In genomic region chr2:196962325-196962724, GRCh38 we compare ENCODE assay signal across 15 cellular contexts. TPM values are rescaled to one million over a fixed set of nuclear protein-coding genes. Genes with fewer than 3 reads are reported as not detected.
DNase-seq lines count a peak whose midpoint lies in the region; ATAC-seq and TF ChIP-seq lines count a peak whose summit lies in the region.
"Had no signal": no experiment of that assay in that cellular context is flagged by ENCODE, and none has a peak within 500 bp of the region (broad histone marks: within the 10 kb centered on the region; RNA-seq: fewer than 3 reads in every experiment).

No MANE protein-coding gene starts in this region.

- peak overlapping the region; percentile 58 to 61 for H3K4me3 Mint-ChIP-seq in activated T-cell treated with anti-CD3 and anti-CD28 coated beads, Interleukin-2, amount 50 U/mL, for 72 hours
- no peak overlapping the region for H3K4me3 Mint-ChIP-seq in T-helper 1 cell treated with Interleukin-12 subunit alpha and Interleukin-12 subunit beta and Interleukin-4 antibody, amounts not matched to agents 30 μg/mL and 1 μg/mL, for 36 hours
- no peak overlapping the region for H3K4me3 Mint-ChIP-seq in activated naive CD8-positive, alpha-beta T cell treated with anti-CD3 and anti-CD28 coated beads, Interleukin-2, amount 50 U/mL, for 24 hours
- H3K4me3 Mint-ChIP-seq: CD4-positive, alpha-beta memory T cell had no signal

- no peaks in the 10 kb centered on the region for H3K27me3 Mint-ChIP-seq in activated T-cell treated with anti-CD3 and anti-CD28 coated beads, Interleukin-2, amount 50 U/mL, for 72 hours (ENCODE audit: low read depth)
- H3K27me3 Mint-ChIP-seq in T-helper 1 cell treated with Interleukin-12 subunit alpha and Interleukin-12 subunit beta and Interleukin-4 antibody, amounts not matched to agents 30 μg/mL and 1 μg/mL, for 36 hours (ENCODE audit: low read depth) = no peaks in the 10 kb centered on the region
- no peaks in the 10 kb centered on the region for H3K27me3 Mint-ChIP-seq in activated naive CD8-positive, alpha-beta T cell treated with anti-CD3 and anti-CD28 coated beads, Interleukin-2, amount 50 U/mL, for 24 hours
- H3K27me3 Mint-ChIP-seq: CD4-positive, alpha-beta memory T cell had no signal

- DNase-seq in activated T-cell treated with anti-CD3 and anti-CD28 coated beads, Interleukin-2, amount 50 U/mL, for 72 hours = peak; percentile 20 to 23
- DNase-seq in activated T-cell treated with anti-CD3 and anti-CD28 coated beads for 4 hours (no peak), erythroblast (lab: John Stamatoyannopoulos, UW) (no peak), NCI-H2081 treated with DMSO at 0.1 percent for 48 hours (lab: John Stamatoyannopoulos, UW) (no peak)
- no peak for DNase-seq in activated naive CD8-positive, alpha-beta T cell treated with anti-CD3 and anti-CD28 coated beads, Interleukin-2, amount 50 U/mL, for 24 hours
- DNase-seq: BE2C; CD4-positive, alpha-beta memory T cell; DMS79; NCI-H1694; NCI-H345; NCI-H774 had no signal

- peak; percentile 79 to 84 for ATAC-seq in activated T-cell treated with anti-CD3 and anti-CD28 coated beads, Interleukin-2, amount 50 U/mL, for 72 hours (replicated peaks in 1 of 2)
- ATAC-seq in activated naive CD8-positive, alpha-beta T cell treated with anti-CD3 and anti-CD28 coated beads, Interleukin-2, amount 50 U/mL, for 24 hours = peak; percentile 30
- no peak for ATAC-seq in GM21390 (IDR thresholded peaks at IDR 0.05; ENCODE audit: unreplicated experiment)
- ATAC-seq: Panc1, Right ventricle myocardium inferior had no signal

- TF ChIP-seq POLR2A in erythroblast (IDR thresholded peaks at IDR 0.05; ENCODE audit: low read length) = no peak

- H3K4me1 Mint-ChIP-seq in activated T-cell treated with anti-CD3 and anti-CD28 coated beads, Interleukin-2, amount 50 U/mL, for 72 hours (ENCODE audit: low read depth) = peaks cover 45% of the 10 kb centered on the region
- H3K4me1 Mint-ChIP-seq in T-helper 1 cell treated with Interleukin-12 subunit alpha and Interleukin-12 subunit beta and Interleukin-4 antibody, amounts not matched to agents 30 μg/mL and 1 μg/mL, for 36 hours (ENCODE audit: low read depth) = peaks cover 26% of the 10 kb centered on the region
- H3K4me1 Mint-ChIP-seq in activated naive CD8-positive, alpha-beta T cell treated with anti-CD3 and anti-CD28 coated beads, Interleukin-2, amount 50 U/mL, for 24 hours = peaks cover 27% of the 10 kb centered on the region

- peaks cover 4 to 6% of the 10 kb centered on the region in 2 donors for H3K9me3 Mint-ChIP-seq in activated T-cell treated with anti-CD3 and anti-CD28 coated beads, Interleukin-2, amount 50 U/mL, for 72 hours
- H3K9me3 Mint-ChIP-seq in T-helper 1 cell treated with Interleukin-12 subunit alpha and Interleukin-12 subunit beta and Interleukin-4 antibody, amounts not matched to agents 30 μg/mL and 1 μg/mL, for 36 hours = peaks cover 12% of the 10 kb centered on the region
- no peaks in the 10 kb centered on the region for H3K9me3 Mint-ChIP-seq in activated naive CD8-positive, alpha-beta T cell treated with anti-CD3 and anti-CD28 coated beads, Interleukin-2, amount 50 U/mL, for 24 hours

- H3K36me3 Mint-ChIP-seq in activated T-cell treated with anti-CD3 and anti-CD28 coated beads, Interleukin-2, amount 50 U/mL, for 72 hours (ENCODE audit: insufficient read depth in 2 of 2) = peaks cover 5 to 7% of the 10 kb centered on the region in 2 donors
- peaks cover 19% of the 10 kb centered on the region for H3K36me3 Mint-ChIP-seq in T-helper 1 cell treated with Interleukin-12 subunit alpha and Interleukin-12 subunit beta and Interleukin-4 antibody, amounts not matched to agents 30 μg/mL and 1 μg/mL, for 36 hours (ENCODE audit: low read depth)
- H3K36me3 Mint-ChIP-seq in activated naive CD8-positive, alpha-beta T cell treated with anti-CD3 and anti-CD28 coated beads, Interleukin-2, amount 50 U/mL, for 24 hours (ENCODE audit: low read depth) = peaks cover 4% of the 10 kb centered on the region

- peak overlapping the region; percentile 34 for H3K27ac Mint-ChIP-seq in activated T-cell treated with anti-CD3 and anti-CD28 coated beads, Interleukin-2, amount 50 U/mL, for 72 hours
- peak overlapping the region; percentile 42 for H3K27ac Mint-ChIP-seq in T-helper 1 cell treated with Interleukin-12 subunit alpha and Interleukin-12 subunit beta and Interleukin-4 antibody, amounts not matched to agents 30 μg/mL and 1 μg/mL, for 36 hours
- peak overlapping the region; percentile 67 for H3K27ac Mint-ChIP-seq in activated naive CD8-positive, alpha-beta T cell treated with anti-CD3 and anti-CD28 coated beads, Interleukin-2, amount 50 U/mL, for 24 hours
- H3K27ac Mint-ChIP-seq: CD4-positive, alpha-beta memory T cell had no signal

RNA-seq across cellular contexts. Expression of gene PGAP1, which starts 35.8 kb away (rescaled TPM):
- total RNA-seq in activated T-cell treated with anti-CD3 and anti-CD28 coated beads, Interleukin-2, amount 50 U/mL, for 72 hours = 10 to 100 TPM; 22.5 to 36.3 TPM

Comparison
In these comparisons a context has a peak if more than half of its experiments do, and no peak if none do; other contexts are left out.
1. DNase-seq: peak in activated T-cell treated with anti-CD3 and anti-CD28 coated beads, Interleukin-2, amount 50 U/mL, for 72 hours (2 of 2); none in activated T-cell treated with anti-CD3 and anti-CD28 coated beads for 4 hours (single experiment), activated naive CD8-positive, alpha-beta T cell treated with anti-CD3 and anti-CD28 coated beads, Interleukin-2, amount 50 U/mL, for 24 hours (single experiment), erythroblast (0 of 2) and NCI-H2081 treated with DMSO at 0.1 percent for 48 hours (single experiment).
2. H3K4me3 Mint-ChIP-seq: peak in activated T-cell treated with anti-CD3 and anti-CD28 coated beads, Interleukin-2, amount 50 U/mL, for 72 hours (2 of 2); none in T-helper 1 cell treated with Interleukin-12 subunit alpha and Interleukin-12 subunit beta and Interleukin-4 antibody, amounts not matched to agents 30 μg/mL and 1 μg/mL, for 36 hours (single experiment) and activated naive CD8-positive, alpha-beta T cell treated with anti-CD3 and anti-CD28 coated beads, Interleukin-2, amount 50 U/mL, for 24 hours (single experiment).
3. Peak in every context shown above with its lines, with median percentiles within 50 percentile points of each other: H3K27ac Mint-ChIP-seq.